1 cellular context compared by ENCODE assay signal in the genomic region with DNA sequence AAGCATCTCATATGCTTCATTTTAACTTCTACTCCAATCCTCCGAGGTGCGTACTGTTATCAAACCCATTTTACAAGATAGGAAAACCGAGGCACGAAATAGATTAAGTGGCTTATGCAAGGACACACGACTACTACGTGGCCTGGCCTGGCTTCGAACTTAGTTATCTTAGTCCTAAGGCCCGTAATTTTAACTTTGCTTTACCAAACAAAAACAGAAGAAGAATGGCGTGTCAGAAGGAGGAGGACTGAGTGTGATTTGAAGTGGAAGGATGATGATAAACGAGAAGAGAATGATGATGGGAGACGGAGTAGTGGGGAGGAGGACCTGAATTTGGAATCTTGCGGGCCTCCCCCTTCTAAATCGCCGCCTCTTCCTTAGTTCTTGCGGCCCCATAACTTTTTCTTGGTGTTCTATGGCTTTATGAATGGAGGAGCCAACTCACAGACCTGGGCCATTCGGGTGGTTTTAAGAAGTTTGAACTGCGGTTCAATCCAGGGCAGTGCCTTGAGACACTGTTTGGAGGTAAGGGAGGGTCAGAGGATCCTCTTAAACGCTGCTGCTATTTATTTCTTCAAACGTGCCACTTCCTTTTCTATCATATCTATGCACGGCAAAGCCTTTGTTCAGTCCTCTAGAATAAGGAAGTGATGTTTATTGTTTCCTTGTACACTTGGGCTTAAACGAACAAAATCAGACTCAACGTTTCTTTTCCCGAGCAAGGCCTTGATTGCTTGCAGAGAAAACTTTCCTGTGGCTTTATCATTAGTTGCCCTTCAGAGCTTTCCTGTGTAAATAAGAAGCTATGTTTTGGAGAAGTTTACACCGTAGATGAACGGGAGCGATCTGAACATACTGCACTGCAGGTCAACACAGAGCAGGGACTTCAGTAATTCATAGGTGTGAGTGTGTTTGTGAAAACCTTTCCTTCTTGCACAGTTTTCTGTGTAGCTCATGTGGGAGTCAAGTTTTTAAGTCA.
TF ChIP-seq lines count a peak whose summit lies in the region.

No MANE protein-coding gene starts in this region.

TF ChIP-seq in GM23338, 12 proteins besides CTCF, POLR2A, EP300 and RAD21 (continued from another document):
- TF ChIP-seq, protein P1, sequence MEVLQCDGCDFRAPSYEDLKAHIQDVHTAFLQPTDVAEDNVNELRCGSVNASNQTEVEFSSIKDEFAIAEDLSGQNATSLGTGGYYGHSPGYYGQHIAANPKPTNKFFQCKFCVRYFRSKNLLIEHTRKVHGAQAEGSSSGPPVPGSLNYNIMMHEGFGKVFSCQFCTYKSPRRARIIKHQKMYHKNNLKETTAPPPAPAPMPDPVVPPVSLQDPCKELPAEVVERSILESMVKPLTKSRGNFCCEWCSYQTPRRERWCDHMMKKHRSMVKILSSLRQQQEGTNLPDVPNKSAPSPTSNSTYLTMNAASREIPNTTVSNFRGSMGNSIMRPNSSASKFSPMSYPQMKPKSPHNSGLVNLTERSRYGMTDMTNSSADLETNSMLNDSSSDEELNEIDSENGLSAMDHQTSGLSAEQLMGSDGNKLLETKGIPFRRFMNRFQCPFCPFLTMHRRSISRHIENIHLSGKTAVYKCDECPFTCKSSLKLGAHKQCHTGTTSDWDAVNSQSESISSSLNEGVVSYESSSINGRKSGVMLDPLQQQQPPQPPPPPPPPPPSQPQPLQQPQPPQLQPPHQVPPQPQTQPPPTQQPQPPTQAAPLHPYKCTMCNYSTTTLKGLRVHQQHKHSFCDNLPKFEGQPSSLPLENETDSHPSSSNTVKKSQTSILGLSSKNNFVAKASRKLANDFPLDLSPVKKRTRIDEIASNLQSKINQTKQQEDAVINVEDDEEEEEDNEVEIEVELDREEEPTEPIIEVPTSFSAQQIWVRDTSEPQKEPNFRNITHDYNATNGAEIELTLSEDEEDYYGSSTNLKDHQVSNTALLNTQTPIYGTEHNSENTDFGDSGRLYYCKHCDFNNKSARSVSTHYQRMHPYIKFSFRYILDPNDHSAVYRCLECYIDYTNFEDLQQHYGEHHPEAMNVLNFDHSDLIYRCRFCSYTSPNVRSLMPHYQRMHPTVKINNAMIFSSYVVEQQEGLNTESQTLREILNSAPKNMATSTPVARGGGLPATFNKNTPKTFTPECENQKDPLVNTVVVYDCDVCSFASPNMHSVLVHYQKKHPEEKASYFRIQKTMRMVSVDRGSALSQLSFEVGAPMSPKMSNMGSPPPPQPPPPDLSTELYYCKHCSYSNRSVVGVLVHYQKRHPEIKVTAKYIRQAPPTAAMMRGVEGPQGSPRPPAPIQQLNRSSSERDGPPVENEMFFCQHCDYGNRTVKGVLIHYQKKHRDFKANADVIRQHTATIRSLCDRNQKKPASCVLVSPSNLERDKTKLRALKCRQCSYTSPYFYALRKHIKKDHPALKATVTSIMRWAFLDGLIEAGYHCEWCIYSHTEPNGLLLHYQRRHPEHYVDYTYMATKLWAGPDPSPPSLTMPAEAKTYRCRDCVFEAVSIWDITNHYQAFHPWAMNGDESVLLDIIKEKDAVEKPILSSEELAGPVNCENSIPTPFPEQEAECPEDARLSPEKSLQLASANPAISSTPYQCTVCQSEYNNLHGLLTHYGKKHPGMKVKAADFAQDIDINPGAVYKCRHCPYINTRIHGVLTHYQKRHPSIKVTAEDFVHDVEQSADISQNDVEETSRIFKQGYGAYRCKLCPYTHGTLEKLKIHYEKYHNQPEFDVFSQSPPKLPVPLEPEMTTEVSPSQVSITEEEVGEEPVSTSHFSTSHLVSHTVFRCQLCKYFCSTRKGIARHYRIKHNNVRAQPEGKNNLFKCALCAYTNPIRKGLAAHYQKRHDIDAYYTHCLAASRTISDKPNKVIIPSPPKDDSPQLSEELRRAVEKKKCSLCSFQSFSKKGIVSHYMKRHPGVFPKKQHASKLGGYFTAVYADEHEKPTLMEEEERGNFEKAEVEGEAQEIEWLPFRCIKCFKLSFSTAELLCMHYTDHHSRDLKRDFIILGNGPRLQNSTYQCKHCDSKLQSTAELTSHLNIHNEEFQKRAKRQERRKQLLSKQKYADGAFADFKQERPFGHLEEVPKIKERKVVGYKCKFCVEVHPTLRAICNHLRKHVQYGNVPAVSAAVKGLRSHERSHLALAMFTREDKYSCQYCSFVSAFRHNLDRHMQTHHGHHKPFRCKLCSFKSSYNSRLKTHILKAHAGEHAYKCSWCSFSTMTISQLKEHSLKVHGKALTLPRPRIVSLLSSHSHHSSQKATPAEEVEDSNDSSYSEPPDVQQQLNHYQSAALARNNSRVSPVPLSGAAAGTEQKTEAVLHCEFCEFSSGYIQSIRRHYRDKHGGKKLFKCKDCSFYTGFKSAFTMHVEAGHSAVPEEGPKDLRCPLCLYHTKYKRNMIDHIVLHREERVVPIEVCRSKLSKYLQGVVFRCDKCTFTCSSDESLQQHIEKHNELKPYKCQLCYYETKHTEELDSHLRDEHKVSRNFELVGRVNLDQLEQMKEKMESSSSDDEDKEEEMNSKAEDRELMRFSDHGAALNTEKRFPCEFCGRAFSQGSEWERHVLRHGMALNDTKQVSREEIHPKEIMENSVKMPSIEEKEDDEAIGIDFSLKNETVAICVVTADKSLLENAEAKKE (CRISPR knock-in tag; IDR thresholded peaks at IDR 0.05): no peak
TF ChIP-seq in GM23338: peak in this region for 0.
